Comparison of ENCODE assay signal across 21 cellular contexts in genomic region chr2:134599236-134599635, GRCh38.
DNase-seq lines count a peak whose midpoint lies in the region; ATAC-seq, FAIRE-seq and TF ChIP-seq lines count a peak whose summit lies in the region.
"Had no signal": no experiment of that assay in that cellular context is flagged by ENCODE, and none has a peak within 500 bp of the region (broad histone marks: within the 10 kb centered on the region; RNA-seq: fewer than 3 reads in every experiment).

No MANE protein-coding gene starts in this region.

- H3K79me1 ChIP-seq in trophoblast cell (ENCODE audit: low read length) = no peaks in the 10 kb centered on the region

- H3K4me3 ChIP-seq in HepG2 (replicated peaks in 1 of 3; ENCODE audit: insufficient read depth in 1 of 3, low read depth in 2 of 3, low read length in 3 of 3) (no peak overlapping the region), right lobe of liver (no peak overlapping the region), esophagus muscularis mucosa (no peak overlapping the region), trophoblast cell (ENCODE audit: low read depth, low read length) (peak overlapping the region; percentile 32), left ventricle myocardium inferior (no peak overlapping the region)
- H3K4me3 ChIP-seq: A549; BLaER1 treated with 17β-estradiol and CSF1 and Interleukin-3, amounts not matched to agents 10 nM and 100 nM had no signal

- H4K91ac ChIP-seq in trophoblast cell (ENCODE audit: low read depth, low read length) = no peak overlapping the region

- H3K9me3 ChIP-seq in HepG2 (ENCODE audit: low read length) (0 out of 2 replicates have a peak, but pooled peaks cover 4% of the 10 kb centered on the region), right lobe of liver (no peaks in the 10 kb centered on the region), esophagus muscularis mucosa (peaks cover 0 to 9% (median 0%) of the 10 kb centered on the region in 4 donors), trophoblast cell (ENCODE audit: insufficient read depth, low read depth, low read length) (peaks cover 2% of the 10 kb centered on the region), left ventricle myocardium inferior (replicated peaks) (peaks cover 6% of the 10 kb centered on the region)
- H3K9me3 ChIP-seq: Caco-2 had no signal

- H3K9ac ChIP-seq in HepG2 (ENCODE audit: insufficient read depth, low read depth, low read length) = no peak overlapping the region
- H3K9ac ChIP-seq in trophoblast cell (ENCODE audit: low read length) = peak overlapping the region; percentile 47
- H3K9ac ChIP-seq: BLaER1 treated with 17β-estradiol and CSF1 and Interleukin-3, amounts not matched to agents 10 nM and 100 nM had no signal

- H4K20me1 ChIP-seq in HepG2 (ENCODE audit: insufficient read depth, low read length) = no peaks in the 10 kb centered on the region
- H4K20me1 ChIP-seq: BLaER1 treated with 17β-estradiol and CSF1 and Interleukin-3, amounts not matched to agents 10 nM and 100 nM had no signal

- CTCF ChIA-PET in HepG2 (lab: Yijun Ruan, JAX; ENCODE audit: low intra/inter-chr PET ratio, low total read pairs) = no interaction called here

- TF ChIP-seq EP300 in HepG2 (IDR thresholded peaks at IDR 0.05; ENCODE audit: low read depth in 2 of 2, low read length in 2 of 2) (no peak), HepG2 (CRISPR knock-in tag; IDR thresholded peaks at IDR 0.05; ENCODE audit: borderline replicate concordance) (no peak), esophagus muscularis mucosa (IDR thresholded peaks at IDR 0.05) (no peak)

- POLR2A ChIA-PET in HepG2 (lab: Yijun Ruan, JAX) = no interaction called here

- no peak overlapping the region for H3K23ac ChIP-seq in trophoblast cell (ENCODE audit: low read length)

- H3K4me2 ChIP-seq in HepG2 (ENCODE audit: low read depth, low read length) (no peak overlapping the region), trophoblast cell (ENCODE audit: low read length) (no peak overlapping the region)
- H3K4me2 ChIP-seq: A549; BLaER1 treated with 17β-estradiol and CSF1 and Interleukin-3, amounts not matched to agents 10 nM and 100 nM had no signal

- no peak overlapping the region for H3K14ac ChIP-seq in trophoblast cell (ENCODE audit: low read length)

- ATAC-seq in HepG2 (no peak), right lobe of liver (no peak)
- ATAC-seq: A549; CD8-positive, alpha-beta T cell had no signal

- no peaks in the 10 kb centered on the region for H3K36me3 ChIP-seq in HepG2 (replicated peaks in 1 of 2; ENCODE audit: control insufficient read depth in 1 of 2, insufficient read depth in 2 of 2, low read length in 2 of 2)
- no peaks in the 10 kb centered on the region for H3K36me3 ChIP-seq in right lobe of liver
- no peaks in the 10 kb centered on the region for H3K36me3 ChIP-seq in esophagus muscularis mucosa
- H3K36me3 ChIP-seq in trophoblast cell (ENCODE audit: control insufficient read depth in 1 of 2, insufficient read depth in 2 of 2, low read length in 2 of 2) = no peaks in the 10 kb centered on the region
- H3K36me3 ChIP-seq in left ventricle myocardium inferior = no peaks in the 10 kb centered on the region
- H3K36me3 ChIP-seq: BLaER1 treated with 17β-estradiol and CSF1 and Interleukin-3, amounts not matched to agents 10 nM and 100 nM had no signal

- FAIRE-seq in HepG2 (lab: Jason Lieb, UNC) = no peak
- FAIRE-seq: A549, D721Med, G401.6, GM12891, GM19239 had no signal

- DNase-seq in HepG2 (ENCODE audit: low spot score) (no peak), right lobe of liver (no peak), esophagus muscularis mucosa (ENCODE audit: extremely low spot score) (peak; percentile 62), trophoblast cell (no peak), left ventricle myocardium inferior (no peak), NCI-H128 (lab: John Stamatoyannopoulos, UW; ENCODE audit: unreplicated experiment) (no peak)
- DNase-seq: AML-193; Caco-2; Calu3; CD4-positive, alpha-beta T cell; CD8-positive, alpha-beta T cell; DMS79 treated with DMSO at 0.1 percent for 48 hours; GF-D8 had no signal

- peaks cover 4% of the 10 kb centered on the region in 2 experiments; a peak in 2 of 5 replicates for H3K27me3 ChIP-seq in HepG2 (ENCODE audit: control insufficient read depth in 1 of 2, insufficient read depth in 2 of 2, low read length in 2 of 2)
- no peaks in the 10 kb centered on the region for H3K27me3 ChIP-seq in right lobe of liver
- no peaks in the 10 kb centered on the region for H3K27me3 ChIP-seq in esophagus muscularis mucosa
- H3K27me3 ChIP-seq in trophoblast cell (ENCODE audit: insufficient read depth, low read length) = no peaks in the 10 kb centered on the region
- peaks cover 34% of the 10 kb centered on the region for H3K27me3 ChIP-seq in left ventricle myocardium inferior (ENCODE audit: low read depth)
- H3K27me3 ChIP-seq: BLaER1 treated with 17β-estradiol and CSF1 and Interleukin-3, amounts not matched to agents 10 nM and 100 nM had no signal

- intact Hi-C loops in HepG2 (cut with micrococcal nuclease; ENCODE audit: unreplicated experiment) = no loop called here
- intact Hi-C loops in right lobe of liver (cut with DNase I) = no loop called here
- intact Hi-C loops in esophagus muscularis mucosa (cut with DNase I) = no loop called here
- intact Hi-C loops in left ventricle myocardium inferior (cut with micrococcal nuclease) = no loop called here

- TF ChIP-seq RAD21 in HepG2 (CRISPR knock-in tag; IDR thresholded peaks at IDR 0.05) = no peak

- H2BK5ac ChIP-seq in trophoblast cell (ENCODE audit: low read depth, low read length, poor library complexity) = no peak overlapping the region

- H3K4me1 ChIP-seq in HepG2 (ENCODE audit: insufficient read depth, low read length) (no peaks in the 10 kb centered on the region), right lobe of liver (no peaks in the 10 kb centered on the region), esophagus muscularis mucosa (no peaks in the 10 kb centered on the region), trophoblast cell (ENCODE audit: control insufficient read depth in 1 of 2, insufficient read depth in 2 of 2, low read length in 2 of 2) (no peaks in the 10 kb centered on the region), left ventricle myocardium inferior (no peaks in the 10 kb centered on the region)
- H3K4me1 ChIP-seq: A549; BLaER1 treated with 17β-estradiol and CSF1 and Interleukin-3, amounts not matched to agents 10 nM and 100 nM; Caco-2 had no signal

- WGBS in HepG2 (ENCODE audit: low lambda C conversion rate) = 7% methylated on average over 3 of the region's 3 CpGs
- WGBS in right lobe of liver (ENCODE audit: insufficient coverage, low coverage, low lambda C conversion rate, missing lambda C conversion rate) = 14% methylated on average over 1 of the region's 3 CpGs
- WGBS in esophagus muscularis mucosa = 64% methylated on average over 1 of the region's 3 CpGs
- WGBS in trophoblast cell (ENCODE audit: extremely low coverage, insufficient coverage, insufficient read length) = no CpG with 5 or more reads among the region's 3 CpGs

- no peaks in the 10 kb centered on the region for H3K79me2 ChIP-seq in HepG2 (ENCODE audit: insufficient read depth, low read length)
- H3K79me2 ChIP-seq in trophoblast cell (ENCODE audit: control insufficient read depth, insufficient read depth, low read length, poor library complexity) = no peaks in the 10 kb centered on the region

- TF ChIP-seq POLR2A in HepG2 (IDR thresholded peaks at IDR 0.05; ENCODE audit: insufficient read depth in 1 of 2, low read depth in 2 of 2, low read length in 2 of 2) (no peak), right lobe of liver (IDR thresholded peaks at IDR 0.05) (no peak), esophagus muscularis mucosa (IDR thresholded peaks at IDR 0.05; ENCODE audit: low read depth) (no peak)

- no peak overlapping the region for H2BK12ac ChIP-seq in trophoblast cell (ENCODE audit: low read length)

- TF ChIP-seq CTCF in HepG2 (CRISPR knock-in tag; IDR thresholded peaks at IDR 0.05) = no peak
- no peak for TF ChIP-seq CTCF in right lobe of liver (IDR thresholded peaks at IDR 0.05)
- TF ChIP-seq CTCF in esophagus muscularis mucosa (IDR thresholded peaks at IDR 0.05) = no peak
- TF ChIP-seq CTCF in left ventricle myocardium inferior (IDR thresholded peaks at IDR 0.05; ENCODE audit: borderline replicate concordance) = no peak

- no peak overlapping the region for H3K4ac ChIP-seq in trophoblast cell (ENCODE audit: low read depth, low read length)

- no peak overlapping the region for H3K18ac ChIP-seq in trophoblast cell (ENCODE audit: low read length)

- no peak overlapping the region for H2AFZ ChIP-seq in HepG2 (ENCODE audit: low read length)
- H2AFZ ChIP-seq in trophoblast cell (ENCODE audit: insufficient read depth, low read length, poor library complexity) = no peak overlapping the region

- no TSS peak for BruUV-seq in HepG2 (replicated peaks; lab: Mats Ljungman, UMichigan)

- H4K8ac ChIP-seq in trophoblast cell (ENCODE audit: low read depth, low read length) = no peak overlapping the region

- H3K27ac ChIP-seq in HepG2 (ENCODE audit: extremely low read length, insufficient read depth, low read length) (no peak overlapping the region), right lobe of liver (no peak overlapping the region), esophagus muscularis mucosa (replicated peaks in 1 of 4) (no peak overlapping the region), trophoblast cell (ENCODE audit: low read depth, low read length) (no peak overlapping the region), left ventricle myocardium inferior (replicated peaks) (no peak overlapping the region)
- H3K27ac ChIP-seq: 22Rv1; A549; BLaER1 treated with 17β-estradiol and CSF1 and Interleukin-3, amounts not matched to agents 10 nM and 100 nM; C4-2B had no signal

- no peak overlapping the region for H4K12ac ChIP-seq in trophoblast cell (ENCODE audit: low read depth, low read length)

- in situ Hi-C loops in HepG2 (cut with HindIII; ENCODE audit: extremely low pct_ligation_motif_present, low pct_unique_long_range_greater_than_20kb) = no loop called here

- no peak overlapping the region for H2AK5ac ChIP-seq in trophoblast cell (ENCODE audit: low read length)

- H2BK120ac ChIP-seq in trophoblast cell (ENCODE audit: insufficient read depth, low read length, poor library complexity) = no peak overlapping the region

TF ChIP-seq in HepG2, 621 proteins besides CTCF, POLR2A, EP300 and RAD21:
- TF ChIP-seq RBFOX2 (IDR thresholded peaks at IDR 0.05; ENCODE audit: low read depth, low read length) = no peak
- peak; percentile 69; the same call in 1 of the 2 replicates for TF ChIP-seq ZNF264 (CRISPR knock-in tag; IDR thresholded peaks at IDR 0.05)
